In the genomic region with DNA sequence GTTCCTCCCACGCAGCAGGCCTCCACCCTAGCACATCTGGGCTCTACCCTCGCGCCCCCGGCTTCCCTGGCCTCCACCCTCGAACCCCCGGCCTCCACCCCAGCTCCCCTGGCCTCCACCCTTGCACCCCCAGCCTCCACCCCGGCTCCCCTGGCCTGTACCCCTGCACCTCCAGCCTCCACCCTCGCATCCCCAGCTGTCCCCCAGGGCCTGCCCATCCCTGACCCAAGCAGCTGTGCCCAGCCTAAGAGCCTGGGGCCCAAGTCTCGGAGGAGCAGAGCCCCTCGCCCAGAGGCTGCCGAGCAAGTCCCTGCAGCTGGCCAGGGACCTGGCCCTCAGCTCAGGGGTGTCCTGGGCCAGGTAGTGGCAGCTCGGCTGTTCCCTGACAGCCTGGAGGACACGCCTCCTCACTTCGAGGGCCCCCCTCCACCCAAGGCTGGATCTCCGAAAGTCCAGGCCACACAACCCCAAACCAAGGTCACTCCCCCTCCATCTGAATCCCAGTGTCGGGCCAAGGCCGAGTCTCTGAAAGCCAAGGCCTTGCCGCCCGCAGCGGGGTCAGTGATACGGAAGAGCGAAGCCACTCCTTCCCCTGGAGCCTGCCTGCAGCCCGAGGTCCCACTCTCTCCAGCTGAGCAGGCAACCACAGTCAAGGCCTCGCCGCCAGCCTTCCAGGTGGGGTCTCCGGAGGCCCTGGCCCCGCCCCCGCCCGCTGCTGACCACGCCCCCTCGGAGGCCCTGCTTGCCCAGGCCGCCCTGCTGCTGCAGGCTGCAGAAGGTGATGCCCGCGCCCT, we compare ENCODE assay signal across 19 cellular contexts. TPM values are rescaled to one million over a fixed set of nuclear protein-coding genes. Genes with fewer than 3 reads are reported as not detected.
DNase-seq lines count a peak whose midpoint lies in the region; ATAC-seq, FAIRE-seq and TF ChIP-seq lines count a peak whose summit lies in the region.
"Had no signal": no experiment of that assay in that cellular context is flagged by ENCODE, and none has a peak within 500 bp of the region (broad histone marks: within the 10 kb centered on the region; RNA-seq: fewer than 3 reads in every experiment).

No MANE protein-coding gene starts in this region.

- H3K79me2 ChIP-seq in Karpas-422 (ENCODE audit: low read length) = no peaks in the 10 kb centered on the region

- H3K9me2 ChIP-seq in Karpas-422 (replicated peaks; ENCODE audit: insufficient read depth, low read length) = no peaks in the 10 kb centered on the region

- H3K9me3 ChIP-seq in BLaER1 = no peaks in the 10 kb centered on the region
- no peaks in the 10 kb centered on the region for H3K9me3 ChIP-seq in Karpas-422 (ENCODE audit: low read length)
- H3K9me3 ChIP-seq in pancreas = no peaks in the 10 kb centered on the region
- no peaks in the 10 kb centered on the region for H3K9me3 ChIP-seq in naive thymus-derived CD4-positive, alpha-beta T cell (ENCODE audit: control insufficient read depth in 2 of 3, low read length in 3 of 3)
- H3K9me3 ChIP-seq in effector memory CD4-positive, alpha-beta T cell (ENCODE audit: control insufficient read depth, low read length) = no peaks in the 10 kb centered on the region

- POLR2A ChIA-PET in naive thymus-derived CD4-positive, alpha-beta T cell (lab: Charles Lee) = no interaction called here

- H3K36me3 ChIP-seq in BLaER1 (peaks cover 39% of the 10 kb centered on the region), Karpas-422 (ENCODE audit: insufficient read depth, low read length) (no peaks in the 10 kb centered on the region), pancreas (no peaks in the 10 kb centered on the region)
- peaks cover 0 to 52% (median 0%) of the 10 kb centered on the region in 3 experiments for H3K36me3 ChIP-seq in naive thymus-derived CD4-positive, alpha-beta T cell (ENCODE audit: control insufficient read depth in 2 of 3, insufficient read depth in 3 of 3, low read length in 3 of 3)
- peaks cover 30% of the 10 kb centered on the region for H3K36me3 ChIP-seq in effector memory CD4-positive, alpha-beta T cell (ENCODE audit: control insufficient read depth, insufficient read depth, low read length)

- H4K20me1 ChIP-seq in BLaER1 (no peaks in the 10 kb centered on the region), Karpas-422 (ENCODE audit: insufficient read depth, low read depth, low read length) (peaks cover 3% of the 10 kb centered on the region; the same call in 1 of the 2 replicates)

- WGBS in pancreas, 2 donors = 36 to 38% methylated on average over 34 of the region's 34 CpGs

- H3K9me3 Mint-ChIP-seq in naive thymus-derived CD4-positive, alpha-beta T cell = no peaks in the 10 kb centered on the region
- H3K9me3 Mint-ChIP-seq: activated CD4-positive, alpha-beta T cell treated with anti-CD3 and anti-CD28 coated beads, Interleukin-2, amount 10 ng/mL, durations not matched to agents 7 days and 5 days; activated T-helper 1 cell treated with anti-CD3 and anti-CD28 coated beads, Interleukin-12 subunit alpha, Interleukin-12 subunit beta, Interleukin-2, Interleukin-4 antibody, amounts not matched to agents 30 ng/mL and 10 ng/mL and 1 ng/mL, durations not matched to agents 14 hours and 24 hours and 36 hours had no signal

- no peak overlapping the region for H3K27ac Mint-ChIP-seq in naive thymus-derived CD4-positive, alpha-beta T cell
- H3K27ac Mint-ChIP-seq: activated CD4-positive, alpha-beta T cell treated with anti-CD3 and anti-CD28 coated beads, Interleukin-2, amount 10 ng/mL, durations not matched to agents 7 days and 5 days; activated T-helper 1 cell treated with anti-CD3 and anti-CD28 coated beads, Interleukin-12 subunit alpha, Interleukin-12 subunit beta, Interleukin-2, Interleukin-4 antibody, amounts not matched to agents 30 ng/mL and 10 ng/mL and 1 ng/mL, durations not matched to agents 14 hours and 24 hours and 36 hours had no signal

- H3K4me3 ChIP-seq in BLaER1 (peak overlapping the region; percentile 51), Karpas-422 (ENCODE audit: low read length) (no peak overlapping the region), pancreas (no peak overlapping the region)
- no peak overlapping the region for H3K4me3 ChIP-seq in naive thymus-derived CD4-positive, alpha-beta T cell (ENCODE audit: low read length)
- H3K4me3 ChIP-seq in effector memory CD4-positive, alpha-beta T cell (ENCODE audit: insufficient read depth, low read depth, low read length, poor library complexity, severe bottlenecking) = no peak overlapping the region
- H3K4me3 ChIP-seq: GM23248, lung, PC-9 had no signal

- H3K4me2 ChIP-seq in BLaER1 (peak overlapping the region; percentile 96), Karpas-422 (ENCODE audit: low read depth, low read length, poor library complexity, severe bottlenecking) (no peak overlapping the region)
- H3K4me2 ChIP-seq: PC-9 had no signal

- no peaks in the 10 kb centered on the region for H3K4me1 Mint-ChIP-seq in naive thymus-derived CD4-positive, alpha-beta T cell

- intact Hi-C loops in left ventricle myocardium superior (cut with micrococcal nuclease) = no loop called here
- intact Hi-C loops in pancreas (cut with DNase I) = no loop called here
- intact Hi-C loops in naive thymus-derived CD4-positive, alpha-beta T cell (cut with micrococcal nuclease) = no loop called here

- no peaks in the 10 kb centered on the region for H3K27me3 Mint-ChIP-seq in naive thymus-derived CD4-positive, alpha-beta T cell
- H3K27me3 Mint-ChIP-seq: activated CD4-positive, alpha-beta T cell treated with anti-CD3 and anti-CD28 coated beads, Interleukin-2, amount 10 ng/mL, durations not matched to agents 7 days and 5 days had no signal

- CTCF ChIA-PET in naive thymus-derived CD4-positive, alpha-beta T cell (lab: Charles Lee) = no interaction called here

- no peak for FAIRE-seq in pancreas (lab: Jason Lieb, UNC)
- FAIRE-seq: endometrium had no signal

- H3K27me3 ChIP-seq in BLaER1 (no peaks in the 10 kb centered on the region), Karpas-422 (ENCODE audit: low read length) (no peaks in the 10 kb centered on the region), pancreas (no peaks in the 10 kb centered on the region)
- H3K27me3 ChIP-seq in naive thymus-derived CD4-positive, alpha-beta T cell (ENCODE audit: control insufficient read depth in 2 of 2, insufficient read depth in 2 of 2, low read length in 2 of 2) = no peaks in the 10 kb centered on the region
- no peaks in the 10 kb centered on the region for H3K27me3 ChIP-seq in effector memory CD4-positive, alpha-beta T cell (replicated peaks; ENCODE audit: control insufficient read depth, insufficient read depth, low read length, poor library complexity, severe bottlenecking)

- H3K27ac ChIP-seq in BLaER1 = peak overlapping the region; percentile 87
- no peak overlapping the region for H3K27ac ChIP-seq in Karpas-422 (ENCODE audit: low read length)
- H3K27ac ChIP-seq in pancreas = peak overlapping the region in 1 of 4 donors; percentile 33
- no peak overlapping the region for H3K27ac ChIP-seq in naive thymus-derived CD4-positive, alpha-beta T cell (ENCODE audit: low read depth, low read length)
- no peak overlapping the region for H3K27ac ChIP-seq in effector memory CD4-positive, alpha-beta T cell (ENCODE audit: insufficient read depth, low read length, poor library complexity, severe bottlenecking)
- H3K27ac ChIP-seq: GM23248, PC-9 had no signal

- peak; percentile 70 for ATAC-seq in left ventricle myocardium superior
- ATAC-seq in pancreas = peak; percentile 60 to 95 (median 80)
- ATAC-seq in naive thymus-derived CD4-positive, alpha-beta T cell = no peak

- H3K9ac ChIP-seq in BLaER1 = peak overlapping the region; percentile 66
- H3K9ac ChIP-seq in Karpas-422 (ENCODE audit: low read length) = no peak overlapping the region
- H3K9ac ChIP-seq: GM23248 had no signal

- no peak for TF ChIP-seq CTCF in pancreas (IDR thresholded peaks at IDR 0.05)

- H3K4me1 ChIP-seq in BLaER1 (peaks cover 39% of the 10 kb centered on the region), Karpas-422 (ENCODE audit: low read length) (peaks cover 5% of the 10 kb centered on the region), pancreas (peaks cover 0 to 3% (median 0%) of the 10 kb centered on the region in 3 donors)
- H3K4me1 ChIP-seq in naive thymus-derived CD4-positive, alpha-beta T cell (ENCODE audit: control insufficient read depth in 2 of 2, insufficient read depth in 2 of 2, low read length in 2 of 2) = no peaks in the 10 kb centered on the region
- H3K4me1 ChIP-seq in effector memory CD4-positive, alpha-beta T cell (ENCODE audit: control insufficient read depth, insufficient read depth, low read length, poor library complexity, severe bottlenecking) = no peaks in the 10 kb centered on the region

- peaks cover 0 to 7% (median 4%) of the 10 kb centered on the region in 5 donors for H3K36me3 Mint-ChIP-seq in naive thymus-derived CD4-positive, alpha-beta T cell

- DNase-seq in Karpas-422 = peak; percentile 61
- DNase-seq in left ventricle myocardium superior = no peak
- DNase-seq in pancreas = peak; percentile 64 to 85 (median 68)
- DNase-seq in putamen (ENCODE audit: low spot score) = no peak
- no peak for DNase-seq in superior temporal gyrus (ENCODE audit: extremely low spot score)
- no peak for DNase-seq in naive thymus-derived CD4-positive, alpha-beta T cell
- DNase-seq in effector memory CD4-positive, alpha-beta T cell = no peak
- DNase-seq: activated CD4-positive, alpha-beta T cell treated with anti-CD3 and anti-CD28 coated beads, Interleukin-2, amount 10 ng/mL, durations not matched to agents 7 days and 5 days; GM23248; MV-4-11; NCI-H2171; occipital lobe; PC-9; stimulated activated CD8-positive, alpha-beta memory T cell treated with anti-CD3 and anti-CD28 coated beads, Interleukin-4, amount 100 ng/mL, for 48 hours had no signal

- no peak overlapping the region for H3K4me3 Mint-ChIP-seq in naive thymus-derived CD4-positive, alpha-beta T cell
- H3K4me3 Mint-ChIP-seq: activated CD4-positive, alpha-beta T cell treated with anti-CD3 and anti-CD28 coated beads, Interleukin-2, amount 10 ng/mL, durations not matched to agents 7 days and 5 days; activated T-helper 1 cell treated with anti-CD3 and anti-CD28 coated beads, Interleukin-12 subunit alpha, Interleukin-12 subunit beta, Interleukin-2, Interleukin-4 antibody, amounts not matched to agents 30 ng/mL and 10 ng/mL and 1 ng/mL, durations not matched to agents 14 hours and 24 hours and 36 hours had no signal

- no peak overlapping the region for H2AFZ ChIP-seq in Karpas-422 (ENCODE audit: low read length)
- H2AFZ ChIP-seq: GM23248, PC-9 had no signal

RNA-seq across cellular contexts. Expression of a gene that starts 7.9 kb away (rescaled TPM):
- 5.8 and 12.3 TPM in 2 replicates for total RNA-seq in Karpas-422 (2014; rRNA removed; shearing (Covaris generic); ENCODE audit: low replicate concordance)
- total RNA-seq in left ventricle myocardium superior (4.2 TPM), pancreas (10 to 100 TPM in 2 of 6 donors, 1 to 10 TPM in 4; 2.7 to 13.9 (median 8.0) TPM)
- polyA plus RNA-seq in pancreas = 10 to 100 TPM; 23.8 to 39.6 TPM
- total RNA-seq in naive thymus-derived CD4-positive, alpha-beta T cell = 10 to 100 TPM; 15.3 to 55.5 (median 23.4) TPM
- polyA plus RNA-seq in naive thymus-derived CD4-positive, alpha-beta T cell = 1 to 10 TPM in 1 of 2 donors, under 1 TPM in 1; 0.09 to 1.0 TPM

RNA-seq across cellular contexts. Expression of a gene that starts 9.5 kb away (rescaled TPM):
- total RNA-seq in Karpas-422 (2014; rRNA removed; shearing (Covaris generic); ENCODE audit: low replicate concordance) = 16.6 and 17.5 TPM in 2 replicates
- total RNA-seq in left ventricle myocardium superior = 5.2 TPM
- 1 to 10 TPM; 7.2 to 9.9 (median 8.6) TPM for total RNA-seq in pancreas
- polyA plus RNA-seq in pancreas = 10 to 100 TPM in 1 of 2 donors, 1 to 10 TPM in 1; 7.8 to 19.6 TPM
- 10 to 100 TPM; 34.0 to 47.3 (median 39.7) TPM for total RNA-seq in naive thymus-derived CD4-positive, alpha-beta T cell
- polyA plus RNA-seq in naive thymus-derived CD4-positive, alpha-beta T cell = 1 to 10 TPM; 5.4 to 6.8 TPM

RNA-seq across cellular contexts. Expression of a gene that starts 10.7 kb away (rescaled TPM):
- 0.18 and 1.5 TPM in 2 replicates for total RNA-seq in Karpas-422 (2014; rRNA removed; shearing (Covaris generic); ENCODE audit: low replicate concordance)
- total RNA-seq in left ventricle myocardium superior (676 TPM), pancreas (10 to 100 TPM in 3 of 6 donors, 1 to 10 TPM in 3; 3.4 to 16.4 (median 11.7) TPM)
- polyA plus RNA-seq in pancreas = 10 to 100 TPM; 42.2 to 59.8 TPM
- under 1 TPM in 1 of 5 experiments, not detected in 4; 0.22 TPM for total RNA-seq in naive thymus-derived CD4-positive, alpha-beta T cell
- not detected for polyA plus RNA-seq in naive thymus-derived CD4-positive, alpha-beta T cell
- total RNA-seq: activated T-helper 1 cell treated with anti-CD3 and anti-CD28 coated beads, Interleukin-12 subunit alpha, Interleukin-12 subunit beta, Interleukin-2, Interleukin-4 antibody, amounts not matched to agents 30 ng/mL and 10 ng/mL and 1 ng/mL, durations not matched to agents 14 hours and 24 hours and 36 hours; T-helper 2 cell treated with Interferon-gamma antibody and Interleukin-4, amounts not matched to agents 100 ng/mL and 5 ng/mL, for 36 hours had no signal

RNA-seq across cellular contexts. Expression of a gene that starts 19.1 kb away (rescaled TPM):
- 5.9 and 12.4 TPM in 2 replicates for total RNA-seq in Karpas-422 (2014; rRNA removed; shearing (Covaris generic); ENCODE audit: low replicate concordance)
- 8.3 TPM for total RNA-seq in left ventricle myocardium superior
- 1 to 10 TPM; 1.7 to 5.5 (median 3.7) TPM for total RNA-seq in pancreas
- 10 to 100 TPM; 41.2 to 44.0 TPM for polyA plus RNA-seq in pancreas
- total RNA-seq in naive thymus-derived CD4-positive, alpha-beta T cell = 10 to 100 TPM in 4 of 5 experiments, 1 to 10 TPM in 1; 7.9 to 33.1 (median 18.9) TPM
- polyA plus RNA-seq in naive thymus-derived CD4-positive, alpha-beta T cell = 10 to 100 TPM in 1 of 2 donors, 1 to 10 TPM in 1; 6.7 to 20.6 TPM

RNA-seq across cellular contexts. Expression of a gene that starts 22.0 kb away (rescaled TPM):
- 47.7 and 112 TPM in 2 replicates for total RNA-seq in Karpas-422 (2014; rRNA removed; shearing (Covaris generic); ENCODE audit: low replicate concordance)
- 41.3 TPM for total RNA-seq in left ventricle myocardium superior
- 10 to 100 TPM; 26.7 to 38.2 (median 35.1) TPM for total RNA-seq in pancreas
- 10 to 100 TPM; 53.5 to 64.6 TPM for polyA plus RNA-seq in pancreas
- total RNA-seq in naive thymus-derived CD4-positive, alpha-beta T cell = 10 to 100 TPM; 20.4 to 50.9 (median 26.3) TPM
- polyA plus RNA-seq in naive thymus-derived CD4-positive, alpha-beta T cell = 10 to 100 TPM; 49.0 to 79.1 TPM

Comparison
In these comparisons a context has a peak if more than half of its experiments do, and no peak if none do; other contexts are left out.
1. DNase-seq: peak in Karpas-422 (single experiment) and pancreas (6 of 6); none in left ventricle myocardium superior (single experiment), putamen (single experiment), superior temporal gyrus (single experiment), naive thymus-derived CD4-positive, alpha-beta T cell (0 of 9) and effector memory CD4-positive, alpha-beta T cell (0 of 3).
2. RNA of a gene that starts 10.7 kb away (total RNA-seq): 676 TPM in left ventricle myocardium superior (single experiment); 3.4 to 16.4 TPM in pancreas, 0.18 to 1.5 TPM in Karpas-422 and 0.22 TPM in naive thymus-derived CD4-positive, alpha-beta T cell; every median in the first group is over 10 times any median in the second.